In the genomic region with DNA sequence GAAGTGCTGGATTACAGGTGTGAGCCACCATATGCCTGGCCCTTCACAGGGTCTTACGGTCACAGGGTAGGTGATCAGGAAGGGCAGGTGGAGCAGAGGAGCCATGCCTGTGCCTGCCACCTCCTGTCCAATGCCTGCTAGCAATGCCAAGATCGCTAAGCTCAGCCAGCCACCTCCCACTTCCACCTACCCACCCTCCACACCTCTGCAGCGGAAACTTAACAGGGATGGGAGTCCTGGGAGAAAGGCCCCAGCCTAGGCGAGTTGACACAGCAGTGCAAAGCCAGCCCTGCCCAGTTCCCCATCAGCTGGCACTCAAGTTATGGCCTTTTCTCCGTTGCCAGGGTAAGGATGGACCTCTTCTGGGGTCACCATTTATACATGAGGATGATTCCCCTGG, we compare ENCODE assay signal across 17 cellular contexts. TPM values are rescaled to one million over a fixed set of nuclear protein-coding genes. Genes with fewer than 3 reads are reported as not detected.
DNase-seq lines count a peak whose midpoint lies in the region; ATAC-seq and TF ChIP-seq lines count a peak whose summit lies in the region.
"Had no signal": no experiment of that assay in that cellular context is flagged by ENCODE, and none has a peak within 500 bp of the region (broad histone marks: within the 10 kb centered on the region; RNA-seq: fewer than 3 reads in every experiment).

No MANE protein-coding gene starts in this region.

- H3K9ac ChIP-seq in SK-N-SH (no peak overlapping the region), neuronal stem cell (ENCODE audit: low read depth, low read length, poor library complexity) (peak overlapping the region; percentile 44)
- H3K9ac ChIP-seq: BLaER1 had no signal

- H3K27ac ChIP-seq in SK-N-SH (ENCODE audit: low read depth in 2 of 2, low read length in 1 of 2), result no peak overlapping the region
- no peak overlapping the region for H3K27ac ChIP-seq in neuronal stem cell (replicated peaks; ENCODE audit: low read length)
- H3K27ac ChIP-seq: 22Rv1, HL-60 had no signal

- peaks cover 24% of the 10 kb centered on the region for H3K79me2 ChIP-seq in SK-N-SH (ENCODE audit: insufficient read depth)

- no peak overlapping the region for H3K4ac ChIP-seq in neuronal stem cell (ENCODE audit: low read length)

- no peak overlapping the region for H4K91ac ChIP-seq in neuronal stem cell (ENCODE audit: low read depth, low read length, poor library complexity)

- H3K9me3 ChIP-seq in SK-N-SH, result no peaks in the 10 kb centered on the region
- H3K9me3 ChIP-seq in neuronal stem cell (replicated peaks in 1 of 2; ENCODE audit: control insufficient read depth in 2 of 2, insufficient read depth in 1 of 2, low read depth in 1 of 2, low read length in 2 of 2), result peaks cover 4% of the 10 kb centered on the region in 2 donors

- no peak for TF ChIP-seq EP300 in SK-N-SH (IDR thresholded peaks at IDR 0.05; ENCODE audit: borderline replicate concordance in 1 of 2, low read depth in 1 of 2, low read length in 1 of 2)

- H3K36me3 ChIP-seq in SK-N-SH (replicated peaks in 1 of 2; ENCODE audit: control insufficient read depth in 1 of 2, insufficient read depth in 2 of 2, low read length in 1 of 2) (peaks cover 14 to 23% of the 10 kb centered on the region in 2 experiments), neuronal stem cell (replicated peaks in 1 of 2; ENCODE audit: control insufficient read depth in 2 of 2, insufficient read depth in 2 of 2, low read length in 2 of 2) (peaks cover 36 to 76% of the 10 kb centered on the region in 2 donors)

- ATAC-seq in SK-N-SH treated with all-trans-retinoic acid at 6 μM for 48 hours (no peak), activated B cell treated with CpG ODN at 0.5 μM for 24 hours (ENCODE audit: low read depth) (no peak), GM21447 (IDR thresholded peaks at IDR 0.05; ENCODE audit: unreplicated experiment) (no peak), GM21529 (IDR thresholded peaks at IDR 0.05; ENCODE audit: unreplicated experiment) (no peak)
- ATAC-seq: GM23338 had no signal

- TF ChIP-seq RAD21 in SK-N-SH (IDR thresholded peaks at IDR 0.05; ENCODE audit: low read length), result no peak

- H3K36me3 Mint-ChIP-seq in activated B cell treated with CpG ODN at 0.5 μM for 24 hours (ENCODE audit: low read depth), result peaks cover 52% of the 10 kb centered on the region

- 87% methylated on average over 3 of the region's 5 CpGs for WGBS in SK-N-SH (ENCODE audit: low lambda C conversion rate)
- no CpG with 5 or more reads among the region's 5 CpGs for WGBS in neuronal stem cell (ENCODE audit: extremely low coverage in 2 of 2, insufficient read length in 2 of 2, insufficient replicate concordance in 1 of 2), 2 donors

- peak overlapping the region; percentile 89 for H3K23ac ChIP-seq in neuronal stem cell (ENCODE audit: low read depth, low read length, poor library complexity)

- no peak overlapping the region for H3K4me2 ChIP-seq in SK-N-SH
- no peak overlapping the region for H3K4me2 ChIP-seq in neuronal stem cell (ENCODE audit: insufficient read depth, low read length, poor library complexity, severe bottlenecking)
- H3K4me2 ChIP-seq: BLaER1, GM23338 had no signal

- peaks cover 16% of the 10 kb centered on the region for H3F3A ChIP-seq in SK-N-SH (replicated peaks; ENCODE audit: insufficient read depth)

- H3K27me3 Mint-ChIP-seq in activated B cell treated with CpG ODN at 0.5 μM for 24 hours, result no peaks in the 10 kb centered on the region
- H3K27me3 Mint-ChIP-seq: CD8-positive, alpha-beta memory T cell had no signal

- H2AFZ ChIP-seq in SK-N-SH (ENCODE audit: low read depth), result no peak overlapping the region
- no peak overlapping the region for H2AFZ ChIP-seq in neuronal stem cell (ENCODE audit: low read length)
- H2AFZ ChIP-seq: GM23338 had no signal

- H3K4me3 ChIP-seq in SK-N-SH (ENCODE audit: low read depth in 2 of 2, low read length in 1 of 2), result no peak overlapping the region
- peak overlapping the region in 1 of 2 donors; percentile 33 for H3K4me3 ChIP-seq in neuronal stem cell (ENCODE audit: low read length in 2 of 2)
- H3K4me3 ChIP-seq: BLaER1, GM23338, HAP-1 had no signal

- H2BK15ac ChIP-seq in neuronal stem cell (ENCODE audit: low read length), result no peak overlapping the region

- peaks cover 26% of the 10 kb centered on the region for H4K20me1 ChIP-seq in SK-N-SH (ENCODE audit: insufficient read depth)

- H3K9me3 Mint-ChIP-seq in activated B cell treated with CpG ODN at 0.5 μM for 24 hours, result no peaks in the 10 kb centered on the region
- H3K9me3 Mint-ChIP-seq: CD8-positive, alpha-beta memory T cell; GM23338 had no signal

- TF ChIP-seq CTCF in SK-N-SH (IDR thresholded peaks at IDR 0.05), result no peak
- no peak for TF ChIP-seq CTCF in activated B cell treated with CpG ODN at 0.5 μM for 24 hours (IDR thresholded peaks at IDR 0.05)

- peak; percentile 22 for DNase-seq in SK-N-SH
- DNase-seq in activated B cell treated with CpG ODN at 0.5 μM for 24 hours, result no peak
- no peak for DNase-seq in neuronal stem cell (ENCODE audit: low spot score)
- no peak for DNase-seq in NCI-H748 treated with DMSO at 0.1 percent for 48 hours (lab: John Stamatoyannopoulos, UW)
- DNase-seq in stimulated activated CD4-positive, alpha-beta T cell treated with anti-CD3 and anti-CD28 coated beads, Interleukin-15, amount 100 ng/mL, for 24 hours, result no peak
- DNase-seq: CD8-positive, alpha-beta memory T cell; DMS 273 treated with DMSO at 0.1 percent for 48 hours had no signal

- H3K79me1 ChIP-seq in neuronal stem cell (ENCODE audit: low read depth, low read length), result peaks cover 10% of the 10 kb centered on the region

- H3K14ac ChIP-seq in neuronal stem cell (ENCODE audit: low read length), result no peak overlapping the region

- peak overlapping the region; percentile 38 for H3K18ac ChIP-seq in neuronal stem cell (ENCODE audit: low read length)

- no peak overlapping the region for H4K8ac ChIP-seq in neuronal stem cell (ENCODE audit: low read depth, low read length)

- no peaks in the 10 kb centered on the region for H3K27me3 ChIP-seq in SK-N-SH (ENCODE audit: insufficient read depth)
- H3K27me3 ChIP-seq in neuronal stem cell (ENCODE audit: control insufficient read depth in 3 of 3, insufficient read depth in 3 of 3, low read depth in 1 of 3, low read length in 3 of 3), result no peaks in the 10 kb centered on the region
- H3K27me3 ChIP-seq: BLaER1 had no signal

- H2BK120ac ChIP-seq in neuronal stem cell (ENCODE audit: low read depth, low read length), result no peak overlapping the region

- no peaks in the 10 kb centered on the region for H3K9me2 ChIP-seq in SK-N-SH

- H3K27ac Mint-ChIP-seq in activated B cell treated with CpG ODN at 0.5 μM for 24 hours, result peak overlapping the region; percentile 41
- H3K27ac Mint-ChIP-seq: CD8-positive, alpha-beta memory T cell; GM23338 had no signal

- no peak overlapping the region for H2AK5ac ChIP-seq in neuronal stem cell (ENCODE audit: low read depth, low read length)

- H3K4me1 ChIP-seq in SK-N-SH (ENCODE audit: control insufficient read depth in 1 of 2, insufficient read depth in 2 of 2, low read depth in 1 of 2, low read length in 1 of 2) (no peaks in the 10 kb centered on the region), neuronal stem cell (ENCODE audit: control insufficient read depth in 2 of 2, insufficient read depth in 1 of 2, low read depth in 1 of 2, low read length in 2 of 2) (peaks cover 0 to 3% of the 10 kb centered on the region in 2 donors)

- intact Hi-C loops in activated B cell treated with CpG ODN at 0.5 μM for 24 hours (cut with micrococcal nuclease), result loop anchor here (5.0 kb wide), 1 partner anchor 42 kb away; no protein-coding TSS in a partner anchor

- POLR2A ChIA-PET in SK-N-SH (lab: Yijun Ruan, JAX), result interaction anchor here (1.0 kb wide), 1 partner anchor 22 kb away, joined by 3 read pairs; no protein-coding TSS in a partner anchor
- POLR2A ChIA-PET in activated B cell treated with CpG ODN at 0.5 μM for 24 hours (lab: Charles Lee), result interaction anchor here (1.0 kb wide), 1 partner anchor 16 kb away, joined by 3 read pairs; a partner anchor contains a TSS

- no peak overlapping the region for H2BK5ac ChIP-seq in neuronal stem cell (ENCODE audit: low read length)

- CTCF ChIA-PET in SK-N-SH (lab: Yijun Ruan, JAX), result interaction anchor here (1.4 kb wide), 1 partner anchor 10 kb away, joined by 6 read pairs; no protein-coding TSS in a partner anchor
- CTCF ChIA-PET in activated B cell treated with CpG ODN at 0.5 μM for 24 hours (lab: Charles Lee), result no interaction called here

- H3K4me3 Mint-ChIP-seq in activated B cell treated with CpG ODN at 0.5 μM for 24 hours, result no peak overlapping the region
- H3K4me3 Mint-ChIP-seq: CD8-positive, alpha-beta memory T cell; GM23338 had no signal

- no peak overlapping the region for H2BK12ac ChIP-seq in neuronal stem cell (ENCODE audit: low read length)

- peaks cover 42% of the 10 kb centered on the region for H3K4me1 Mint-ChIP-seq in activated B cell treated with CpG ODN at 0.5 μM for 24 hours

TF ChIP-seq in SK-N-SH, 30 proteins besides CTCF, POLR2A, EP300 and RAD21 (continues in another document):
- TF ChIP-seq FOXM1 (IDR thresholded peaks at IDR 0.05; ENCODE audit: low read depth), result no peak
- no peak for TF ChIP-seq SIN3A (IDR thresholded peaks at IDR 0.05; ENCODE audit: borderline replicate concordance, low read depth, low read length)

TF ChIP-seq in SK-N-SH treated with all-trans-retinoic acid at 6 μM for 48 hours, 23 proteins besides CTCF, POLR2A, EP300 and RAD21 (continues in another document):
- no peak for TF ChIP-seq BACH2 (CRISPR knock-in tag; IDR thresholded peaks at IDR 0.05; ENCODE audit: borderline replicate concordance)

RNA-seq across cellular contexts. Expression of a gene that starts 15.9 kb away (rescaled TPM):
- 0.19 and 0.71 TPM in 2 replicates for polyA plus RNA-seq in SK-N-SH (2012; rRNA removed)
- polyA plus RNA-seq in SK-N-SH (2012; cell fraction: cytosol; rRNA removed), result 0.04 and 0.16 TPM in 2 replicates
- 0.75 and 1.4 TPM in 2 replicates for polyA plus RNA-seq in SK-N-SH (2012; cell fraction: nucleus; rRNA removed)
- total RNA-seq in activated B cell treated with CpG ODN at 0.5 μM for 24 hours, result 81.8 and 103 TPM in 2 replicates
- 18.3 TPM for polyA plus RNA-seq in neuronal stem cell (2013, experiment 1 of 2)
- 18.1 TPM for polyA plus RNA-seq in neuronal stem cell (2013, experiment 2 of 2)

RNA-seq across cellular contexts. Expression of a gene that starts 16.1 kb away (rescaled TPM):
- polyA plus RNA-seq in SK-N-SH (2012; rRNA removed), result 7.8 and 18.4 TPM in 2 replicates
- 4.9 and 9.1 TPM in 2 replicates for polyA plus RNA-seq in SK-N-SH (2012; cell fraction: cytosol; rRNA removed)
- polyA plus RNA-seq in SK-N-SH (2012; cell fraction: nucleus; rRNA removed), result 24.7 and 42.3 TPM in 2 replicates
- 65.6 and 80.5 TPM in 2 replicates for total RNA-seq in activated B cell treated with CpG ODN at 0.5 μM for 24 hours
- polyA plus RNA-seq in neuronal stem cell (2013, experiment 1 of 2), result 35.5 TPM
- 35.9 TPM for polyA plus RNA-seq in neuronal stem cell (2013, experiment 2 of 2)

RNA-seq across cellular contexts. Expression of a gene that starts 47.3 kb away (rescaled TPM):
- 0.32 and 0.38 TPM in 2 replicates for polyA plus RNA-seq in SK-N-SH (2012; rRNA removed)
- polyA plus RNA-seq in SK-N-SH (2012; cell fraction: cytosol; rRNA removed), result 0.17 and 0.45 TPM in 2 replicates
- polyA plus RNA-seq in SK-N-SH (2012; cell fraction: nucleus; rRNA removed), result 0.93 and 1.2 TPM in 2 replicates
- total RNA-seq in activated B cell treated with CpG ODN at 0.5 μM for 24 hours, result 0.02 and 0.04 TPM in 2 replicates
- polyA plus RNA-seq in neuronal stem cell (2013, experiment 1 of 2), result 0.11 TPM
- polyA plus RNA-seq in neuronal stem cell (2013, experiment 2 of 2), result 0.10 TPM
- total RNA-seq: CD8-positive, alpha-beta memory T cell had no signal
- polyA plus RNA-seq: CD8-positive, alpha-beta memory T cell had no signal

RNA-seq across cellular contexts. Expression of a gene that starts 59.5 kb away (rescaled TPM):
- not detected in 2 replicates for polyA plus RNA-seq in SK-N-SH (2012; rRNA removed)
- polyA plus RNA-seq in SK-N-SH (2012; cell fraction: cytosol; rRNA removed), result not detected in 2 replicates
- polyA plus RNA-seq in SK-N-SH (2012; cell fraction: nucleus; rRNA removed), result 0.05 TPM in 1 of 2 replicates, not detected in the other
- not detected in 2 replicates for total RNA-seq in activated B cell treated with CpG ODN at 0.5 μM for 24 hours
- polyA plus RNA-seq in neuronal stem cell (2013, experiment 1 of 2), result 0.03 TPM
- polyA plus RNA-seq in neuronal stem cell (2013, experiment 2 of 2), result not detected
- total RNA-seq: A673; CD8-positive, alpha-beta memory T cell; G401 had no signal
- polyA plus RNA-seq: CD8-positive, alpha-beta memory T cell had no signal
